Comparison of ENCODE assay signal across 6 cellular contexts in the genomic region with DNA sequence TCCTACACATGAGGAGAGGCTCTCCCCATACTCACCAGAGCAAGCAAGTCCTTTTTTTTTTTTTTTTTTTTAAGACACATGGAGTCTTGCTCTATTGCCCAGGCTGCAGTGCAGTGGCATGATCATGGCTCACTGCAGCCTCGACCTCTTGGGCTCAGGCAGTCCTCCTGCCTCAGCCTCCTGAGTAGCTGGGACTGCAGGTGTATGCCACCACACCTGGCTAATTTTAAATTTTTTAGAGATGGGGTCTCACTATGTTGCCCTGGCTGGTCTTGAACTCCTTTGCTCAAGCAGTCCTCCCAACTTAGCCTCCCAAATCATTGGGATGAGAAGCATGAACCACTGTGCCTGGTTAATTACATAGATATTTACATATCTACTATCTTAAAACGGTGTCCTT. TPM values are rescaled to one million over a fixed set of nuclear protein-coding genes. Genes with fewer than 3 reads are reported as not detected.
"Had no signal": no experiment of that assay in that cellular context is flagged by ENCODE, and none has a peak within 500 bp of the region (broad histone marks: within the 10 kb centered on the region; RNA-seq: fewer than 3 reads in every experiment).

No MANE protein-coding gene starts in this region.

RNA-seq across cellular contexts. Expression of gene GPR19, which starts 42.2 kb away (rescaled TPM):
- total RNA-seq: left ventricle myocardium inferior, osteocyte, posterior vena cava, psoas muscle, upper lobe of left lung, vagina had no signal
